ENCODE assay signal across 43 cellular contexts in genomic region chr10:113544392-113544791, GRCh38. TPM values are rescaled to one million over a fixed set of nuclear protein-coding genes. Genes with fewer than 3 reads are reported as not detected.
"Had no signal": no experiment of that assay in that cellular context is flagged by ENCODE, and none has a peak within 500 bp of the region (broad histone marks: within the 10 kb centered on the region; RNA-seq: fewer than 3 reads in every experiment).

No MANE protein-coding gene starts in this region.

- H3K9me3 Mint-ChIP-seq: activated naive CD4-positive, alpha-beta T cell treated with anti-CD3 and anti-CD28 coated beads for 36 hours; activated naive CD4-positive, alpha-beta T cell treated with anti-CD3 and anti-CD28 coated beads, Interleukin-2, amount 10 ng/mL, durations not matched to agents 7 days and 5 days; activated naive CD4-positive, alpha-beta T cell treated with anti-CD3 and anti-CD28 coated beads, Interleukin-2, amount 50 U/mL, for 24 hours; activated naive CD4-positive, alpha-beta T cell treated with anti-CD3 and anti-CD28 coated beads, Interleukin-2, amount 50 U/mL, for 72 hours; activated naive CD8-positive, alpha-beta T cell treated with anti-CD3 and anti-CD28 coated beads for 36 hours; activated naive CD8-positive, alpha-beta T cell treated with anti-CD3 and anti-CD28 coated beads, Interleukin-2, amount 10 ng/mL, durations not matched to agents 7 days and 5 days; activated naive CD8-positive, alpha-beta T cell treated with anti-CD3 and anti-CD28 coated beads, Interleukin-2, amount 50 U/mL, for 24 hours; activated T-cell treated with anti-CD3 and anti-CD28 coated beads, Interleukin-2, amount 50 U/mL, for 24 hours; activated T-cell treated with anti-CD3 and anti-CD28 coated beads, Interleukin-2, amount 50 U/mL, for 4 hours; activated T-cell treated with anti-CD3 and anti-CD28 coated beads, Interleukin-2, amount 50 U/mL, for 72 hours; activated T-helper 1 cell treated with anti-CD3 and anti-CD28 coated beads, Interleukin-12 subunit alpha, Interleukin-12 subunit beta, Interleukin-2, Interleukin-4 antibody, amounts not matched to agents 30 ng/mL and 10 ng/mL and 1 ng/mL, durations not matched to agents 14 hours and 24 hours and 36 hours; activated T-helper 17 cell treated with anti-CD3 and anti-CD28 coated beads, Interleukin-2, amount 50 U/mL, for 72 hours; activated T-helper 2 cell treated with anti-CD3 and anti-CD28 coated beads, Interferon-gamma antibody, Interleukin-2, Interleukin-4, amounts not matched to agents 10 μg/mL and 5 μg/mL and 100 μg/mL, durations not matched to agents 14 hours and 24 hours and 36 hours; central memory CD8-positive, alpha-beta T cell had no signal

- H3K36me3 Mint-ChIP-seq: activated naive CD4-positive, alpha-beta T cell treated with anti-CD3 and anti-CD28 coated beads, Interleukin-2, amount 10 ng/mL, durations not matched to agents 7 days and 5 days; activated naive CD4-positive, alpha-beta T cell treated with anti-CD3 and anti-CD28 coated beads, Interleukin-2, amount 50 U/mL, for 24 hours; activated naive CD4-positive, alpha-beta T cell treated with anti-CD3 and anti-CD28 coated beads, Interleukin-2, amount 50 U/mL, for 72 hours; activated naive CD8-positive, alpha-beta T cell; activated naive CD8-positive, alpha-beta T cell treated with anti-CD3 and anti-CD28 coated beads for 36 hours; activated naive CD8-positive, alpha-beta T cell treated with anti-CD3 and anti-CD28 coated beads, Interleukin-2, amount 10 ng/mL, durations not matched to agents 7 days and 5 days; brain had no signal

- DNase-seq: activated effector memory CD4-positive, alpha-beta T cell treated with anti-CD3 and anti-CD28 coated beads, Interleukin-2, amount 50 U/mL, for 16 hours; activated effector memory CD4-positive, alpha-beta T cell treated with Interleukin-2 at 50 U/mL for 16 hours; activated gamma-delta T cell; activated gamma-delta T cell treated with Interleukin-2 at 50 U/mL for 16 hours; activated naive CD4-positive, alpha-beta T cell; activated naive CD4-positive, alpha-beta T cell treated with anti-CD3 and anti-CD28 coated beads for 36 hours; activated naive CD4-positive, alpha-beta T cell treated with anti-CD3 and anti-CD28 coated beads, Interleukin-2, amount 10 ng/mL, durations not matched to agents 7 days and 5 days; activated naive CD4-positive, alpha-beta T cell treated with anti-CD3 and anti-CD28 coated beads, Interleukin-2, amount 50 U/mL, for 16 hours; activated naive CD4-positive, alpha-beta T cell treated with Interleukin-2 at 50 U/mL for 16 hours; activated naive CD8-positive, alpha-beta T cell treated with anti-CD3 and anti-CD28 coated beads for 36 hours; activated naive CD8-positive, alpha-beta T cell treated with anti-CD3 and anti-CD28 coated beads, Interleukin-2, amount 10 ng/mL, durations not matched to agents 7 days and 5 days; activated naive CD8-positive, alpha-beta T cell treated with anti-CD3 and anti-CD28 coated beads, Interleukin-2, amount 50 U/mL, for 24 hours; activated T-cell treated with anti-CD3 and anti-CD28 coated beads, Interleukin-2, amount 50 U/mL, for 1 hour; activated T-cell treated with anti-CD3 and anti-CD28 coated beads, Interleukin-2, amount 50 U/mL, for 24 hours; activated T-cell treated with anti-CD3 and anti-CD28 coated beads, Interleukin-2, amount 50 U/mL, for 4 hours; activated T-cell treated with anti-CD3 and anti-CD28 coated beads, Interleukin-2, amount 50 U/mL, for 48 hours; activated T-cell treated with anti-CD3 and anti-CD28 coated beads, Interleukin-2, amount 50 U/mL, for 72 hours; adrenal gland; amniotic stem cell; amygdala; anterior cingulate cortex; body of pancreas; brain microvascular endothelial cell; caudate nucleus; central memory CD4-positive, alpha-beta T cell; cerebellar nuclear complex had no signal

- H3K9me3 ChIP-seq: adrenal gland, ascending aorta, body of pancreas, breast epithelium had no signal

- H3K4me3 Mint-ChIP-seq: activated naive CD4-positive, alpha-beta T cell treated with anti-CD3 and anti-CD28 coated beads for 36 hours; activated naive CD4-positive, alpha-beta T cell treated with anti-CD3 and anti-CD28 coated beads, Interleukin-2, amount 10 ng/mL, durations not matched to agents 7 days and 5 days; activated naive CD4-positive, alpha-beta T cell treated with anti-CD3 and anti-CD28 coated beads, Interleukin-2, amount 50 U/mL, for 24 hours; activated naive CD8-positive, alpha-beta T cell; activated naive CD8-positive, alpha-beta T cell treated with anti-CD3 and anti-CD28 coated beads for 36 hours; activated naive CD8-positive, alpha-beta T cell treated with anti-CD3 and anti-CD28 coated beads, Interleukin-2, amount 10 ng/mL, durations not matched to agents 7 days and 5 days; activated naive CD8-positive, alpha-beta T cell treated with anti-CD3 and anti-CD28 coated beads, Interleukin-2, amount 50 U/mL, for 24 hours; activated T-cell treated with anti-CD3 and anti-CD28 coated beads, Interleukin-2, amount 50 U/mL, for 24 hours; activated T-cell treated with anti-CD3 and anti-CD28 coated beads, Interleukin-2, amount 50 U/mL, for 4 hours; activated T-cell treated with anti-CD3 and anti-CD28 coated beads, Interleukin-2, amount 50 U/mL, for 72 hours; activated T-helper 1 cell treated with anti-CD3 and anti-CD28 coated beads, Interleukin-12 subunit alpha, Interleukin-12 subunit beta, Interleukin-2, Interleukin-4 antibody, amounts not matched to agents 30 ng/mL and 10 ng/mL and 1 ng/mL, durations not matched to agents 14 hours and 24 hours and 36 hours; activated T-helper 17 cell treated with anti-CD3 and anti-CD28 coated beads, Interleukin-2, amount 50 U/mL, for 72 hours; brain; central memory CD8-positive, alpha-beta T cell had no signal

- H3K36me3 ChIP-seq: adrenal gland, ascending aorta, brain microvascular endothelial cell, breast epithelium, cardiac muscle cell had no signal

- H3K27ac ChIP-seq: adrenal gland, ascending aorta, body of pancreas, brain microvascular endothelial cell, breast epithelium, cardiac muscle cell had no signal

- H3K27ac Mint-ChIP-seq: activated naive CD4-positive, alpha-beta T cell treated with anti-CD3 and anti-CD28 coated beads for 36 hours; activated naive CD4-positive, alpha-beta T cell treated with anti-CD3 and anti-CD28 coated beads, Interleukin-2, amount 10 ng/mL, durations not matched to agents 7 days and 5 days; activated naive CD4-positive, alpha-beta T cell treated with anti-CD3 and anti-CD28 coated beads, Interleukin-2, amount 50 U/mL, for 24 hours; activated naive CD4-positive, alpha-beta T cell treated with anti-CD3 and anti-CD28 coated beads, Interleukin-2, amount 50 U/mL, for 72 hours; activated naive CD8-positive, alpha-beta T cell; activated naive CD8-positive, alpha-beta T cell treated with anti-CD3 and anti-CD28 coated beads for 36 hours; activated naive CD8-positive, alpha-beta T cell treated with anti-CD3 and anti-CD28 coated beads, Interleukin-2, amount 10 ng/mL, durations not matched to agents 7 days and 5 days; activated naive CD8-positive, alpha-beta T cell treated with anti-CD3 and anti-CD28 coated beads, Interleukin-2, amount 50 U/mL, for 24 hours; activated T-cell treated with anti-CD3 and anti-CD28 coated beads, Interleukin-2, amount 50 U/mL, for 24 hours; activated T-cell treated with anti-CD3 and anti-CD28 coated beads, Interleukin-2, amount 50 U/mL, for 72 hours; activated T-helper 1 cell treated with anti-CD3 and anti-CD28 coated beads, Interleukin-12 subunit alpha, Interleukin-12 subunit beta, Interleukin-2, Interleukin-4 antibody, amounts not matched to agents 30 ng/mL and 10 ng/mL and 1 ng/mL, durations not matched to agents 14 hours and 24 hours and 36 hours; activated T-helper 17 cell treated with anti-CD3 and anti-CD28 coated beads, Interleukin-2, amount 50 U/mL, for 72 hours; activated T-helper 2 cell treated with anti-CD3 and anti-CD28 coated beads, Interferon-gamma antibody, Interleukin-2, Interleukin-4, amounts not matched to agents 10 μg/mL and 5 μg/mL and 100 μg/mL, durations not matched to agents 14 hours and 24 hours and 36 hours; brain had no signal

- H3K4me1 ChIP-seq: ascending aorta, breast epithelium had no signal

- ATAC-seq: activated naive CD4-positive, alpha-beta T cell treated with anti-CD3 and anti-CD28 coated beads, Interleukin-2, amount 50 U/mL, for 72 hours; activated naive CD8-positive, alpha-beta T cell treated with anti-CD3 and anti-CD28 coated beads, Interleukin-2, amount 50 U/mL, for 24 hours; activated T-cell treated with anti-CD3 and anti-CD28 coated beads, Interleukin-2, amount 50 U/mL, for 4 hours; activated T-cell treated with anti-CD3 and anti-CD28 coated beads, Interleukin-2, amount 50 U/mL, for 72 hours; activated T-helper 17 cell treated with anti-CD3 and anti-CD28 coated beads, Interleukin-2, amount 50 U/mL, for 72 hours; body of pancreas had no signal

- H3K27me3 Mint-ChIP-seq: activated naive CD8-positive, alpha-beta T cell; activated T-cell treated with anti-CD3 and anti-CD28 coated beads, Interleukin-2, amount 50 U/mL, for 24 hours; central memory CD8-positive, alpha-beta T cell had no signal

- H3K4me3 ChIP-seq: adrenal gland, ascending aorta, body of pancreas, breast epithelium, cardiac muscle cell had no signal

- H3K27me3 ChIP-seq: adrenal gland, ascending aorta, body of pancreas, brain microvascular endothelial cell, breast epithelium, cardiac muscle cell had no signal

- H3K4me1 Mint-ChIP-seq: activated naive CD4-positive, alpha-beta T cell treated with anti-CD3 and anti-CD28 coated beads, Interleukin-2, amount 10 ng/mL, durations not matched to agents 7 days and 5 days; activated naive CD4-positive, alpha-beta T cell treated with anti-CD3 and anti-CD28 coated beads, Interleukin-2, amount 50 U/mL, for 24 hours; activated naive CD8-positive, alpha-beta T cell treated with anti-CD3 and anti-CD28 coated beads for 36 hours; activated naive CD8-positive, alpha-beta T cell treated with anti-CD3 and anti-CD28 coated beads, Interleukin-2, amount 10 ng/mL, durations not matched to agents 7 days and 5 days; activated naive CD8-positive, alpha-beta T cell treated with anti-CD3 and anti-CD28 coated beads, Interleukin-2, amount 50 U/mL, for 24 hours; activated T-helper 17 cell treated with anti-CD3 and anti-CD28 coated beads, Interleukin-2, amount 50 U/mL, for 72 hours; central memory CD8-positive, alpha-beta T cell had no signal

RNA-seq across cellular contexts. Expression of gene HABP2, which starts 8.5 kb away (rescaled TPM):
- total RNA-seq: activated naive CD4-positive, alpha-beta T cell treated with anti-CD3 and anti-CD28 coated beads for 36 hours; activated naive CD4-positive, alpha-beta T cell treated with anti-CD3 and anti-CD28 coated beads, Interleukin-2, amount 50 U/mL, for 72 hours; activated naive CD8-positive, alpha-beta T cell treated with anti-CD3 and anti-CD28 coated beads for 36 hours; activated naive CD8-positive, alpha-beta T cell treated with anti-CD3 and anti-CD28 coated beads, Interleukin-2, amount 10 ng/mL, durations not matched to agents 7 days and 5 days; activated T-cell treated with anti-CD3 and anti-CD28 coated beads, Interleukin-2, amount 50 U/mL, for 72 hours; activated T-helper 1 cell treated with anti-CD3 and anti-CD28 coated beads, Interleukin-12 subunit alpha, Interleukin-12 subunit beta, Interleukin-2, Interleukin-4 antibody, amounts not matched to agents 30 ng/mL and 10 ng/mL and 1 ng/mL, durations not matched to agents 14 hours and 24 hours and 36 hours; activated T-helper 17 cell treated with anti-CD3 and anti-CD28 coated beads, Interleukin-2, amount 50 U/mL, for 72 hours; activated T-helper 2 cell treated with anti-CD3 and anti-CD28 coated beads, Interferon-gamma antibody, Interleukin-2, Interleukin-4, amounts not matched to agents 10 μg/mL and 5 μg/mL and 100 μg/mL, durations not matched to agents 14 hours and 24 hours and 36 hours; aorta; ascending aorta; astrocyte; bronchial epithelial cell; cardiac muscle cell; cardiac septum; cerebellum; chondrocyte had no signal
- polyA plus RNA-seq: aorta had no signal
